In genomic region chr5:159310492-159310891, GRCh38 we compare ENCODE assay signal across 8 cellular contexts. TPM values are rescaled to one million over a fixed set of nuclear protein-coding genes. Genes with fewer than 3 reads are reported as not detected.
DNase-seq lines count a peak whose midpoint lies in the region; FAIRE-seq and TF ChIP-seq lines count a peak whose summit lies in the region.

No MANE protein-coding gene starts in this region.

- H2BK12ac ChIP-seq in mesenchymal stem cell (ENCODE audit: low read length in 2 of 2): no peak overlapping the region

- no peak overlapping the region for H2BK15ac ChIP-seq in mesenchymal stem cell (ENCODE audit: low read depth, poor library complexity, severe bottlenecking)

- no peaks in the 10 kb centered on the region for H3K9me2 ChIP-seq in DOHH2 (replicated peaks; ENCODE audit: control insufficient read depth, low read length)

- peaks cover 11% of the 10 kb centered on the region for H3K4me1 ChIP-seq in DOHH2 (ENCODE audit: control insufficient read depth, low read length)
- peaks cover 3% of the 10 kb centered on the region for H3K4me1 ChIP-seq in mesenchymal stem cell (ENCODE audit: control insufficient read depth, insufficient read depth, low read depth, low read length)

- H4K91ac ChIP-seq in mesenchymal stem cell (ENCODE audit: low read length): no peak overlapping the region

- peak; percentile 2 for DNase-seq in NCI-H510A (lab: John Stamatoyannopoulos, UW)
- peak; percentile 56 for DNase-seq in astrocyte of the hippocampus (ENCODE audit: low read depth, low spot score)
- DNase-seq in mesenchymal stem cell: no peak
- no peak for DNase-seq in NCI-H128 (lab: John Stamatoyannopoulos, UW; ENCODE audit: unreplicated experiment)
- no peak for DNase-seq in DMS153 (lab: John Stamatoyannopoulos, UW)
- DNase-seq in urothelium cell line (ENCODE audit: low spot score): no peak
- no peak for DNase-seq in cerebellar nuclear complex (lab: John Stamatoyannopoulos, UW)

- FAIRE-seq in urothelium cell line (lab: Jason Lieb, UNC): no peak

- peak overlapping the region in 1 of 2 experiments; percentile 72 for H3K23ac ChIP-seq in mesenchymal stem cell (ENCODE audit: low read length in 2 of 2)

- H2BK120ac ChIP-seq in mesenchymal stem cell (ENCODE audit: low read depth, low read length): no peak overlapping the region

- 4% methylated on average over 26 of the region's 27 CpGs for WGBS in mesenchymal stem cell

- peak overlapping the region; percentile 36 for H3K9ac ChIP-seq in mesenchymal stem cell (ENCODE audit: low read length)

- peaks cover 50% of the 10 kb centered on the region for H3K27me3 ChIP-seq in DOHH2 (ENCODE audit: control insufficient read depth, low read length)
- H3K27me3 ChIP-seq in mesenchymal stem cell (ENCODE audit: control insufficient read depth in 1 of 2, insufficient read depth in 1 of 2, low read length in 2 of 2): peaks cover 56 to 73% of the 10 kb centered on the region in 2 experiments

- H4K20me1 ChIP-seq in DOHH2 (ENCODE audit: control insufficient read depth, insufficient read depth, low read depth, low read length): no peaks in the 10 kb centered on the region

- H3K9me3 ChIP-seq in DOHH2 (ENCODE audit: control insufficient read depth, insufficient read depth, low read length) (no peaks in the 10 kb centered on the region), mesenchymal stem cell (ENCODE audit: control insufficient read depth, low read length) (no peaks in the 10 kb centered on the region)

- no peak overlapping the region for H2AK5ac ChIP-seq in mesenchymal stem cell (ENCODE audit: low read length, severe bottlenecking)

- peak overlapping the region; percentile 39 for H3K4me3 ChIP-seq in DOHH2 (ENCODE audit: low read length)
- peak overlapping the region in 1 of 2 experiments; percentile 51 for H3K4me3 ChIP-seq in mesenchymal stem cell (ENCODE audit: insufficient read depth in 1 of 2, low read depth in 1 of 2, low read length in 2 of 2)

- no peak overlapping the region for H2BK5ac ChIP-seq in mesenchymal stem cell (ENCODE audit: low read depth, low read length, poor library complexity, severe bottlenecking)

- peak overlapping the region; percentile 49 for H3K4me2 ChIP-seq in DOHH2 (ENCODE audit: low read length)
- H3K4me2 ChIP-seq in mesenchymal stem cell (ENCODE audit: low read length, poor library complexity, severe bottlenecking): peak overlapping the region; percentile 65

- H2AFZ ChIP-seq in mesenchymal stem cell (ENCODE audit: low read depth, low read length): peak overlapping the region; percentile 83

- H3K18ac ChIP-seq in mesenchymal stem cell (ENCODE audit: low read depth in 1 of 2, low read length in 2 of 2): no peak overlapping the region

- no peaks in the 10 kb centered on the region for H3K79me1 ChIP-seq in mesenchymal stem cell (replicated peaks; ENCODE audit: low read length, poor library complexity, severe bottlenecking)

- TF ChIP-seq CTCF in DOHH2 (IDR thresholded peaks at IDR 0.05; ENCODE audit: low read depth, low read length, poor library complexity, severe bottlenecking): no peak

- no peaks in the 10 kb centered on the region for H3F3A ChIP-seq in DOHH2 (ENCODE audit: control insufficient read depth, insufficient read depth)

- H3K36me3 ChIP-seq in DOHH2 (ENCODE audit: control insufficient read depth, low read length): no peaks in the 10 kb centered on the region
- no peaks in the 10 kb centered on the region for H3K36me3 ChIP-seq in mesenchymal stem cell (ENCODE audit: control insufficient read depth in 1 of 2, insufficient read depth in 2 of 2, low read depth in 1 of 2, low read length in 2 of 2)

- no peak overlapping the region for H3K4ac ChIP-seq in mesenchymal stem cell (ENCODE audit: low read depth in 1 of 2, low read length in 2 of 2)

- no peaks in the 10 kb centered on the region for H3K79me2 ChIP-seq in DOHH2 (ENCODE audit: control insufficient read depth, low read length)

- H3K14ac ChIP-seq in mesenchymal stem cell (ENCODE audit: low read length in 2 of 2): no peak overlapping the region

- H3K27ac ChIP-seq in DOHH2 (ENCODE audit: low read depth, low read length) (no peak overlapping the region), mesenchymal stem cell (ENCODE audit: low read length, poor library complexity, severe bottlenecking) (no peak overlapping the region)

- H4K8ac ChIP-seq in mesenchymal stem cell (ENCODE audit: low read length): no peak overlapping the region

RNA-seq across cellular contexts. Expression of gene IL12B, which starts 19.8 kb away (rescaled TPM):
- polyA plus RNA-seq in mesenchymal stem cell (2013, experiment 1 of 2): not detected
- polyA plus RNA-seq in mesenchymal stem cell (2013, experiment 2 of 2): not detected

RNA-seq across cellular contexts. Expression of gene UBLCP1, which starts 47.4 kb away (rescaled TPM):
- polyA plus RNA-seq in mesenchymal stem cell (2013, experiment 1 of 2): 47.9 TPM
- polyA plus RNA-seq in mesenchymal stem cell (2013, experiment 2 of 2): 52.3 TPM

Comparison
In these comparisons a context has a peak if more than half of its experiments do, and no peak if none do; other contexts are left out.
1. DNase-seq: peak in NCI-H510A (single experiment) and astrocyte of the hippocampus (single experiment); none in mesenchymal stem cell (single experiment), NCI-H128 (single experiment), DMS153 (single experiment), urothelium cell line (single experiment) and cerebellar nuclear complex (0 of 2).